ENCODE assay signal across 8 cellular contexts in genomic region chr1:161389158-161389557, GRCh38. TPM values are rescaled to one million over a fixed set of nuclear protein-coding genes. Genes with fewer than 3 reads are reported as not detected.
A peak's percentile ranks its signal among the peaks of the same experiment; 100 is the strongest.
DNase-seq lines count a peak whose midpoint lies in the region; ATAC-seq, FAIRE-seq and TF ChIP-seq lines count a peak whose summit lies in the region.
"Not testable (repeated sequence)": the region's sequence is repeated elsewhere in the genome, so short reads cannot be mapped to it uniquely, and the experiment has no call there.

No MANE protein-coding gene starts in this region.

- H3K23me2 ChIP-seq in H1 (ENCODE audit: low read depth, low read length), result not testable (repeated sequence)

- not testable (repeated sequence) for TF ChIP-seq CTCF in AG04450 (IDR thresholded peaks at IDR 0.05; ENCODE audit: low read depth, low read length); HEK293 (tag by site-specific recombination; IDR thresholded peaks at IDR 0.05); SK-N-SH (IDR thresholded peaks at IDR 0.05); H1 (IDR thresholded peaks at IDR 0.05; ENCODE audit: control extremely low read depth in 1 of 3, insufficient read depth in 1 of 3, low read depth in 1 of 3, low read length in 3 of 3); nephron (IDR thresholded peaks at IDR 0.05; ENCODE audit: unreplicated experiment in 3 of 3)

- H3K27ac ChIP-seq in AG04450 (ENCODE audit: low read depth, low read length) (peak overlapping the region; percentile 98), SK-N-SH (ENCODE audit: low read depth in 2 of 2, low read length in 1 of 2) (peak overlapping the region; percentile 79 to 96; a peak in 3 of 4 replicates)
- H3K27ac ChIP-seq in HEK293 (ENCODE audit: extremely low read depth, low read depth, low read length); H1 (ENCODE audit: low read depth, low read length); iPS-18a (ENCODE audit: low read length): not testable (repeated sequence)

- H4K91ac ChIP-seq in H1 (replicated peaks; ENCODE audit: insufficient read length, low read length), result not testable (repeated sequence)

- H3K4me2 ChIP-seq in SK-N-SH (peak overlapping the region; percentile 67), H1 (ENCODE audit: insufficient read depth in 1 of 2, low read depth in 2 of 2, low read length in 2 of 2) (peak overlapping the region; percentile 100; a peak in 3 of 4 replicates)

- peaks cover 41% of the 10 kb centered on the region for H3K4me1 Mint-ChIP-seq in activated naive CD8-positive, alpha-beta T cell treated with anti-CD3 and anti-CD28 coated beads, Interleukin-2, amount 10 ng/mL, durations not matched to agents 7 days and 5 days
- not testable (repeated sequence) for H3K4me1 Mint-ChIP-seq in nephron
- peaks cover 15 to 42% of the 10 kb centered on the region in 2 donors for H3K4me1 Mint-ChIP-seq in stimulated activated naive B cell treated with anti-CD40 and anti-IgM and Interleukin-4, amounts not matched to agents 10 μg/mL and 1 μg/mL and 100 μg/mL, for 72 hours

- H2BK5ac ChIP-seq in H1 (ENCODE audit: low read depth, low read length), result not testable (repeated sequence)

- H2BK20ac ChIP-seq in H1 (ENCODE audit: low read length), result not testable (repeated sequence)

- H4K8ac ChIP-seq in H1 (ENCODE audit: extremely low read depth, insufficient read depth, low read length), result not testable (repeated sequence)

- H3K36me3 Mint-ChIP-seq in activated naive CD8-positive, alpha-beta T cell treated with anti-CD3 and anti-CD28 coated beads, Interleukin-2, amount 10 ng/mL, durations not matched to agents 7 days and 5 days; nephron (ENCODE audit: low read depth); stimulated activated naive B cell treated with anti-CD40 and anti-IgM and Interleukin-4, amounts not matched to agents 10 μg/mL and 1 μg/mL and 100 μg/mL, for 72 hours: not testable (repeated sequence)

- WGBS in SK-N-SH (ENCODE audit: low lambda C conversion rate), result 85% methylated on average over 16 of the region's 16 CpGs
- WGBS in H1 (ENCODE audit: extremely low coverage in 1 of 2, insufficient coverage in 1 of 2, insufficient read length in 1 of 2, insufficient replicate concordance in 2 of 2, low coverage in 1 of 2, low lambda C conversion rate in 2 of 2, missing lambda C conversion rate in 1 of 2), 2 experiments, result 76% methylated on average over 16 of the region's 16 CpGs; no CpG with 5 or more reads in 1 of the 2 experiments

- peak overlapping the region; percentile 83; the same call in 1 of the 2 replicates for H3K4me3 ChIP-seq in AG04450 (ENCODE audit: low read depth, low read length)
- not testable (repeated sequence) for H3K4me3 ChIP-seq in HEK293 (ENCODE audit: low read depth, low read length)
- H3K4me3 ChIP-seq in SK-N-SH (ENCODE audit: low read depth in 2 of 2, low read length in 1 of 2), result peak overlapping the region; percentile 58 to 62
- peak overlapping the region; percentile 79 to 100 (median 94); a peak in 5 of 8 replicates for H3K4me3 ChIP-seq in H1 (ENCODE audit: extremely low read depth in 1 of 4, insufficient read depth in 2 of 4, low read depth in 3 of 4, low read length in 4 of 4)
- H3K4me3 ChIP-seq in iPS-18a (ENCODE audit: low read length), result peak overlapping the region; percentile 88

- H3K18ac ChIP-seq in H1 (ENCODE audit: extremely low read depth, low read length), result not testable (repeated sequence)

- FAIRE-seq in H1 (lab: Jason Lieb, UNC), result not testable (repeated sequence)

- not testable (repeated sequence) for H4K20me1 ChIP-seq in SK-N-SH (ENCODE audit: insufficient read depth); H1 (replicated peaks in 1 of 2; ENCODE audit: control insufficient read depth in 1 of 2, insufficient read depth in 2 of 2, low read length in 2 of 2)

- DNase-seq in AG04450 (ENCODE audit: low read depth, low spot score); SK-N-SH; activated naive CD8-positive, alpha-beta T cell treated with anti-CD3 and anti-CD28 coated beads, Interleukin-2, amount 10 ng/mL, durations not matched to agents 7 days and 5 days; H1 (ENCODE audit: low read depth in 1 of 2, low spot score in 2 of 2); stimulated activated naive B cell treated with anti-CD40 and anti-IgM and Interleukin-4, amounts not matched to agents 10 μg/mL and 1 μg/mL and 100 μg/mL, for 72 hours: not testable (repeated sequence)

- POLR2A ChIA-PET in AG04450 (lab: Yijun Ruan, JAX), result interaction anchor here (0.6 to 1.4 kb wide), 3 partner anchors 11 to 232 kb away, joined by 3 to 5 read pairs (median 4); partner anchors contain the start of gene NDUFS2
- POLR2A ChIA-PET in HEK293 (lab: Yijun Ruan, JAX), result interaction anchor here (0.5 to 1.5 kb wide), 4 partner anchors 14 to 164 kb away, joined by 3 to 22 read pairs (median 4); partner anchors contain the start of gene TOMM40L
- POLR2A ChIA-PET in SK-N-SH (lab: Yijun Ruan, JAX), result interaction anchor here (0.7 to 2.0 kb wide), 5 partner anchors 83 to 191 kb away, joined by 3 to 10 read pairs (median 4); partner anchors contain the start of genes NDUFS2 and TOMM40L
- POLR2A ChIA-PET in activated naive CD8-positive, alpha-beta T cell treated with anti-CD3 and anti-CD28 coated beads, Interleukin-2, amount 10 ng/mL, durations not matched to agents 7 days and 5 days (lab: Charles Lee), result interaction anchor here (0.5 to 2.6 kb wide), 6 partner anchors 11 to 462 kb away, joined by 3 to 10 read pairs (median 5); partner anchors contain the start of genes ARHGAP30, NDUFS2 and TOMM40L
- POLR2A ChIA-PET in H1 (lab: Charles Lee; ENCODE audit: partially characterized antibody), result interaction anchor here (1.3 to 2.3 kb wide), 2 partner anchors 9 to 187 kb away, joined by 4 to 6 read pairs; partner anchors contain the start of gene NDUFS2

- H4K5ac ChIP-seq in H1 (ENCODE audit: insufficient read length, low read depth, low read length), result not testable (repeated sequence)

- not testable (repeated sequence) for H3K9me3 Mint-ChIP-seq in activated naive CD8-positive, alpha-beta T cell treated with anti-CD3 and anti-CD28 coated beads, Interleukin-2, amount 10 ng/mL, durations not matched to agents 7 days and 5 days; nephron; stimulated activated naive B cell treated with anti-CD40 and anti-IgM and Interleukin-4, amounts not matched to agents 10 μg/mL and 1 μg/mL and 100 μg/mL, for 72 hours

- H3K9ac ChIP-seq in SK-N-SH (peak overlapping the region; percentile 72), iPS-18a (ENCODE audit: low read length) (peak overlapping the region; percentile 50)
- H3K9ac ChIP-seq in H1 (replicated peaks in 1 of 4; ENCODE audit: extremely low read depth in 1 of 4, low read depth in 3 of 4, low read length in 3 of 4), result not testable (repeated sequence)

- not testable (repeated sequence) for H2BK120ac ChIP-seq in H1 (replicated peaks; ENCODE audit: low read depth, low read length)

- not testable (repeated sequence) for H3F3A ChIP-seq in SK-N-SH (replicated peaks; ENCODE audit: insufficient read depth)

- H3K4me3 Mint-ChIP-seq in activated naive CD8-positive, alpha-beta T cell treated with anti-CD3 and anti-CD28 coated beads, Interleukin-2, amount 10 ng/mL, durations not matched to agents 7 days and 5 days, result peak overlapping the region; percentile 96
- H3K4me3 Mint-ChIP-seq in nephron, result peak overlapping the region; percentile 88 to 97 (median 93)
- H3K4me3 Mint-ChIP-seq in stimulated activated naive B cell treated with anti-CD40 and anti-IgM and Interleukin-4, amounts not matched to agents 10 μg/mL and 1 μg/mL and 100 μg/mL, for 72 hours, result peak overlapping the region; percentile 95 to 96

- not testable (repeated sequence) for H2BK15ac ChIP-seq in H1 (ENCODE audit: low read length)

- not testable (repeated sequence) for TF ChIP-seq RAD21 in SK-N-SH (IDR thresholded peaks at IDR 0.05; ENCODE audit: low read length); H1 (IDR thresholded peaks at IDR 0.05 in 1 of 2, conservative IDR thresholded peaks at IDR 0.05 in 1 of 2; ENCODE audit: low read depth in 2 of 2, low read length in 2 of 2)

- not testable (repeated sequence) for TF ChIP-seq EP300 in SK-N-SH (IDR thresholded peaks at IDR 0.05; ENCODE audit: borderline replicate concordance in 1 of 2, low read depth in 1 of 2, low read length in 1 of 2); H1 (IDR thresholded peaks at IDR 0.05; ENCODE audit: borderline replicate concordance in 1 of 2, low read depth in 2 of 2, low read length in 2 of 2)

- H3K27me3 Mint-ChIP-seq in activated naive CD8-positive, alpha-beta T cell treated with anti-CD3 and anti-CD28 coated beads, Interleukin-2, amount 10 ng/mL, durations not matched to agents 7 days and 5 days; nephron (ENCODE audit: low read depth); stimulated activated naive B cell treated with anti-CD40 and anti-IgM and Interleukin-4, amounts not matched to agents 10 μg/mL and 1 μg/mL and 100 μg/mL, for 72 hours: not testable (repeated sequence)

- H3K9me2 ChIP-seq in SK-N-SH, result not testable (repeated sequence)

- not testable (repeated sequence) for H3K4ac ChIP-seq in H1 (replicated peaks; ENCODE audit: insufficient read length, low read depth, low read length)

- H3K27ac Mint-ChIP-seq in activated naive CD8-positive, alpha-beta T cell treated with anti-CD3 and anti-CD28 coated beads, Interleukin-2, amount 10 ng/mL, durations not matched to agents 7 days and 5 days, result peak overlapping the region; percentile 98
- H3K27ac Mint-ChIP-seq in nephron, result peak overlapping the region; percentile 95 to 99 (median 97)
- peak overlapping the region; percentile 96 for H3K27ac Mint-ChIP-seq in stimulated activated naive B cell treated with anti-CD40 and anti-IgM and Interleukin-4, amounts not matched to agents 10 μg/mL and 1 μg/mL and 100 μg/mL, for 72 hours

- not testable (repeated sequence) for TF ChIP-seq POLR2A in H1 (IDR thresholded peaks at IDR 0.05; ENCODE audit: control extremely low read depth in 1 of 2, low read depth in 2 of 2, low read length in 2 of 2)

- H3K23ac ChIP-seq in H1 (ENCODE audit: insufficient read length), result not testable (repeated sequence)

- not testable (repeated sequence) for H2AK5ac ChIP-seq in H1 (ENCODE audit: low read depth, low read length)

- ATAC-seq in activated naive CD8-positive, alpha-beta T cell treated with anti-CD3 and anti-CD28 coated beads, Interleukin-2, amount 10 ng/mL, durations not matched to agents 7 days and 5 days (ENCODE audit: low read depth); stimulated activated naive B cell treated with anti-CD40 and anti-IgM and Interleukin-4, amounts not matched to agents 10 μg/mL and 1 μg/mL and 100 μg/mL, for 72 hours (replicated peaks): not testable (repeated sequence)

- H3K56ac ChIP-seq in H1 (replicated peaks; ENCODE audit: insufficient read length, low read depth, low read length), result not testable (repeated sequence)

- H3K79me2 ChIP-seq in SK-N-SH (ENCODE audit: insufficient read depth); H1 (ENCODE audit: control insufficient read depth in 1 of 2, insufficient read depth in 2 of 2, low read length in 2 of 2): not testable (repeated sequence)

- H3K36me3 ChIP-seq in HEK293 (ENCODE audit: control insufficient read depth in 2 of 2, insufficient read depth in 1 of 2, low read length in 2 of 2); SK-N-SH (replicated peaks in 1 of 2; ENCODE audit: control insufficient read depth in 1 of 2, insufficient read depth in 2 of 2, low read length in 1 of 2); H1 (ENCODE audit: control insufficient read depth in 2 of 4, insufficient read depth in 4 of 4, low read length in 3 of 4); iPS-18a (ENCODE audit: control insufficient read depth, low read depth, low read length): not testable (repeated sequence)

- H3K4me1 ChIP-seq in HEK293 (ENCODE audit: control insufficient read depth, insufficient read depth, low read length); SK-N-SH (ENCODE audit: control insufficient read depth in 1 of 2, insufficient read depth in 2 of 2, low read depth in 1 of 2, low read length in 1 of 2); H1 (replicated peaks in 1 of 4; ENCODE audit: control insufficient read depth in 3 of 4, insufficient read depth in 4 of 4, low read length in 3 of 4); iPS-18a (ENCODE audit: control insufficient read depth, low read depth, low read length): not testable (repeated sequence)

- H3K9me3 ChIP-seq in AG04450 (ENCODE audit: control insufficient read depth, insufficient read depth, low read length); HEK293 (ENCODE audit: control insufficient read depth, insufficient read depth, low read depth, low read length); SK-N-SH; H1 (ENCODE audit: insufficient read depth in 2 of 2, low read depth in 1 of 2, low read length in 1 of 2); iPS-18a (ENCODE audit: control insufficient read depth, low read depth, low read length): not testable (repeated sequence)

- H3K27me3 ChIP-seq in AG04450 (ENCODE audit: control insufficient read depth, insufficient read depth, low read length); SK-N-SH (ENCODE audit: insufficient read depth); H1 (replicated peaks in 1 of 4; ENCODE audit: control insufficient read depth in 3 of 4, extremely low read depth in 1 of 4, insufficient read depth in 3 of 4, low read length in 3 of 4); iPS-18a (ENCODE audit: control insufficient read depth, insufficient read depth, low read length): not testable (repeated sequence)

- H2BK12ac ChIP-seq in H1 (ENCODE audit: low read depth, low read length), result not testable (repeated sequence)

- H3K79me1 ChIP-seq in H1 (ENCODE audit: low read depth, low read length), result not testable (repeated sequence)

- CTCF ChIA-PET in AG04450 (lab: Charles Lee) (interaction anchor here (1.0 to 2.2 kb wide), 5 partner anchors 15 to 200 kb away, joined by 3 to 12 read pairs (median 4); partner anchors contain the start of gene TOMM40L), HEK293 (lab: Yijun Ruan, JAX) (interaction anchor here (0.6 to 2.2 kb wide), 5 partner anchors 51 to 360 kb away, joined by 3 to 10 read pairs (median 5); partner anchors contain the start of gene TOMM40L), SK-N-SH (lab: Yijun Ruan, JAX) (interaction anchor here (1.0 to 2.0 kb wide), 4 partner anchors 14 to 224 kb away, joined by 3 to 10 read pairs (median 4); partner anchors contain the start of genes NDUFS2 and TOMM40L), H1 (lab: Charles Lee; ENCODE audit: partially characterized antibody) (interaction anchor here (0.7 to 2.1 kb wide), 13 partner anchors 11 to 319 kb away, joined by 3 to 9 read pairs (median 3); partner anchors contain the start of genes ARHGAP30 and TOMM40L)

- peak overlapping the region; percentile 84 for H2AFZ ChIP-seq in SK-N-SH (ENCODE audit: low read depth)
- H2AFZ ChIP-seq in H1 (ENCODE audit: low read length), result not testable (repeated sequence)

- H3K14ac ChIP-seq in H1 (ENCODE audit: insufficient read length), result not testable (repeated sequence)

RNA-seq across cellular contexts. Expression of gene CFAP126, which starts 21.5 kb away (rescaled TPM):
- polyA plus RNA-seq in AG04450 (2011; rRNA removed) (not detected in 2 replicates), SK-N-SH (2012; rRNA removed) (not detected in 2 replicates), H1 (2011; rRNA removed) (not detected in 2 replicates)
- not detected in 2 replicates for polyA minus RNA-seq in AG04450 (2011; rRNA and poly(A)+ RNA removed)
- not detected in 2 replicates for polyA plus RNA-seq in SK-N-SH (2012; cell fraction: cytosol; rRNA removed)
- 0.14 TPM in 1 of 2 replicates, not detected in the other for polyA plus RNA-seq in SK-N-SH (2012; cell fraction: nucleus; rRNA removed)
- not detected for total RNA-seq in activated naive CD8-positive, alpha-beta T cell treated with anti-CD3 and anti-CD28 coated beads, Interleukin-2, amount 10 ng/mL, durations not matched to agents 7 days and 5 days
- not detected in 2 replicates for total RNA-seq in H1 (2021; fragmentation: NEBNext Ultra II Directional; extraction: Animal tissue kit (Norgen Biotek cat#: 25700))
- not detected for polyA plus RNA-seq in H1 (2011; cell fraction: cytosol; rRNA removed)
- polyA plus RNA-seq in H1 (2011; cell fraction: nucleus; rRNA removed), result not detected
- 0.28 to 0.35 TPM in 2 of 4 replicates, not detected in the others for polyA plus RNA-seq in H1 (2012, experiment 1 of 2)
- not detected for polyA plus RNA-seq in H1 (2012, experiment 2 of 2)
- polyA plus RNA-seq in H1 (2013, experiment 1 of 2), result not detected
- polyA plus RNA-seq in H1 (2013, experiment 2 of 2), result not detected
- not detected in 2 replicates for polyA minus RNA-seq in H1 (2011; rRNA and poly(A)+ RNA removed)
- not detected for polyA minus RNA-seq in H1 (2011; cell fraction: cytosol; rRNA and poly(A)+ RNA removed)
- not detected for polyA minus RNA-seq in H1 (2011; cell fraction: nucleus; rRNA and poly(A)+ RNA removed)
